19 cellular contexts compared by ENCODE assay signal in the genomic region with DNA sequence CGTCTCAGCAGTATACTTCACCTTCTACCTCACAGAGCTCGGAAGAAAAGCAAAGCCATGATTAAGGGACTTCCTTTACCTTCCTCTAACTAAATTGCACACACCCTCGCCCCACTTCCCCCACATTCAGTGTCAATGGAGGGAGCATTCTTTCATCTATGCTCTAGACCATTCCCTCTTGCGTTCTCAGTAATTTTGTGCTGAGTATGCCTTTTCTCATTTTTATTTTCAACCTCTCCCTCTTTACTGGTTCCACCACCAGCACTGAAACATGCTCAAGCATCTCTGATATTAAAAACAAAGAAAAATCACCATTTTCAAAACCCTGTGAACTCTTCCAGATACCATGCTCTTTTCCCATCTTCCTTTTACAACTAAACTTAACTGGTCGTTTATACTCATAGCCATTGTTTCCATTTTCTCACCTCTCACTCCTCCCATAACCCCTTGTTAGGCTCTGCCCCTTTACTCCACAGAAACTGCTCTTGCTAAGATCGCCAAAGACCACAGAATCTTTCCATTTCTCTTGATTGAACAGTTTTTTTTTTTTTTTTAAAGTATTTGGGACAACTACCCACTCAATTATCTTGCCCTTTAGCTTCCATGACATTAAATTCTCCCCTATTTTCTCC. TPM values are rescaled to one million over a fixed set of nuclear protein-coding genes. Genes with fewer than 3 reads are reported as not detected.
A peak's percentile ranks its signal among the peaks of the same experiment; 100 is the strongest.
DNase-seq lines count a peak whose midpoint lies in the region; ATAC-seq, FAIRE-seq and TF ChIP-seq lines count a peak whose summit lies in the region.
"Had no signal": no experiment of that assay in that cellular context is flagged by ENCODE, and none has a peak within 500 bp of the region (broad histone marks: within the 10 kb centered on the region; RNA-seq: fewer than 3 reads in every experiment).

No MANE protein-coding gene starts in this region.

- TF ChIP-seq POLR2A in A549 (IDR thresholded peaks at IDR 0.05; ENCODE audit: low read length) (no peak), K562 (conservative IDR thresholded peaks at IDR 0.05) (no peak)

- TF ChIP-seq EP300 in A549 (IDR thresholded peaks at IDR 0.05) (no peak), K562 (IDR thresholded peaks at IDR 0.05; ENCODE audit: low read length) (no peak)

- no peak overlapping the region for H3K9ac ChIP-seq in K562 (ENCODE audit: insufficient read depth in 1 of 2, low read depth in 2 of 2, low read length in 2 of 2)
- H3K9ac ChIP-seq: BLaER1 had no signal

- no peak for DNase-seq in activated CD4-positive, alpha-beta T cell treated with anti-CD3 and anti-CD28 coated beads for 36 hours
- no peak for DNase-seq in activated CD4-positive, alpha-beta T cell treated with anti-CD3 and anti-CD28 coated beads, Interleukin-2, amount 10 ng/mL, durations not matched to agents 7 days and 5 days
- no peak for DNase-seq in A549 (ENCODE audit: low read depth in 1 of 2, low spot score in 1 of 2)
- no peak for DNase-seq in K562 (ENCODE audit: extremely low read depth in 1 of 4, low spot score in 3 of 4)
- DNase-seq in dermis blood vessel endothelial cell: no peak
- no peak for DNase-seq in Calu3
- DNase-seq in SHP77 treated with DMSO at 0.1 percent for 48 hours (lab: John Stamatoyannopoulos, UW): no peak
- DNase-seq: CD4-positive, alpha-beta memory T cell; DMS79 treated with DMSO at 0.1 percent for 48 hours; GF-D8 had no signal

- no peaks in the 10 kb centered on the region for H3K27me3 Mint-ChIP-seq in activated CD4-positive, alpha-beta T cell treated with anti-CD3 and anti-CD28 coated beads for 36 hours
- no peaks in the 10 kb centered on the region for H3K27me3 Mint-ChIP-seq in activated CD4-positive, alpha-beta T cell treated with anti-CD3 and anti-CD28 coated beads, Interleukin-2, amount 10 ng/mL, durations not matched to agents 7 days and 5 days
- no peaks in the 10 kb centered on the region for H3K27me3 Mint-ChIP-seq in Calu3 (ENCODE audit: unreplicated experiment)
- H3K27me3 Mint-ChIP-seq: CD4-positive, alpha-beta memory T cell had no signal

- WGBS in A549 (ENCODE audit: missing lambda C conversion rate): 91% methylated on average over 6 of the region's 6 CpGs
- 85% methylated on average over 6 of the region's 6 CpGs for WGBS in K562 (ENCODE audit: insufficient coverage, low coverage, missing lambda C conversion rate)

- no peak overlapping the region for H2AFZ ChIP-seq in K562 (ENCODE audit: low read depth, low read length)

- H3K27ac Mint-ChIP-seq in activated CD4-positive, alpha-beta T cell treated with anti-CD3 and anti-CD28 coated beads for 36 hours: no peak overlapping the region
- no peak overlapping the region for H3K27ac Mint-ChIP-seq in activated CD4-positive, alpha-beta T cell treated with anti-CD3 and anti-CD28 coated beads, Interleukin-2, amount 10 ng/mL, durations not matched to agents 7 days and 5 days
- no peak overlapping the region for H3K27ac Mint-ChIP-seq in Calu3 (ENCODE audit: unreplicated experiment)
- H3K27ac Mint-ChIP-seq: CD14-positive monocyte; CD4-positive, alpha-beta memory T cell had no signal

- BruUV-seq in K562 (replicated peaks; lab: Mats Ljungman, UMichigan) (no TSS peak), Calu3 (replicated peaks; lab: Mats Ljungman, UMichigan) (no TSS peak)

- H3K27me3 ChIP-seq in K562 (ENCODE audit: control insufficient read depth in 2 of 2, insufficient read depth in 2 of 2, low read length in 2 of 2) (no peaks in the 10 kb centered on the region), neutrophil (no peaks in the 10 kb centered on the region)
- H3K27me3 ChIP-seq: BLaER1 had no signal

- peaks cover 28% of the 10 kb centered on the region for H3K36me3 Mint-ChIP-seq in activated CD4-positive, alpha-beta T cell treated with anti-CD3 and anti-CD28 coated beads for 36 hours (ENCODE audit: low read depth)
- H3K36me3 Mint-ChIP-seq in activated CD4-positive, alpha-beta T cell treated with anti-CD3 and anti-CD28 coated beads, Interleukin-2, amount 10 ng/mL, durations not matched to agents 7 days and 5 days (ENCODE audit: low read depth): peaks cover 30% of the 10 kb centered on the region
- peaks cover 5% of the 10 kb centered on the region for H3K36me3 Mint-ChIP-seq in Calu3 (ENCODE audit: insufficient read depth, unreplicated experiment)

- no peaks in the 10 kb centered on the region for H3K9me3 Mint-ChIP-seq in activated CD4-positive, alpha-beta T cell treated with anti-CD3 and anti-CD28 coated beads for 36 hours (ENCODE audit: low read depth)
- H3K9me3 Mint-ChIP-seq in activated CD4-positive, alpha-beta T cell treated with anti-CD3 and anti-CD28 coated beads, Interleukin-2, amount 10 ng/mL, durations not matched to agents 7 days and 5 days: no peaks in the 10 kb centered on the region
- H3K9me3 Mint-ChIP-seq in Calu3 (ENCODE audit: low read depth, unreplicated experiment): no peaks in the 10 kb centered on the region
- H3K9me3 Mint-ChIP-seq: CD14-positive monocyte; CD4-positive, alpha-beta memory T cell had no signal

- no peak overlapping the region for H3K4me3 Mint-ChIP-seq in activated CD4-positive, alpha-beta T cell treated with anti-CD3 and anti-CD28 coated beads for 36 hours
- no peak overlapping the region for H3K4me3 Mint-ChIP-seq in activated CD4-positive, alpha-beta T cell treated with anti-CD3 and anti-CD28 coated beads, Interleukin-2, amount 10 ng/mL, durations not matched to agents 7 days and 5 days
- no peak overlapping the region for H3K4me3 Mint-ChIP-seq in Calu3 (ENCODE audit: low read depth, unreplicated experiment)
- H3K4me3 Mint-ChIP-seq: CD14-positive monocyte; CD4-positive, alpha-beta memory T cell had no signal

- TF ChIP-seq RAD21 in A549 (conservative IDR thresholded peaks at IDR 0.05 in 1 of 2, IDR thresholded peaks at IDR 0.05 in 1 of 2): no peak
- TF ChIP-seq RAD21 in K562 (CRISPR knock-in tag; conservative IDR thresholded peaks at IDR 0.05 in 1 of 2, IDR thresholded peaks at IDR 0.05 in 1 of 2): no peak

- CTCF ChIA-PET in activated CD4-positive, alpha-beta T cell treated with anti-CD3 and anti-CD28 coated beads for 36 hours (lab: Charles Lee): interaction anchor here (0.7 kb wide), 1 partner anchor 92 kb away, joined by 3 read pairs; no protein-coding TSS in a partner anchor
- CTCF ChIA-PET in activated CD4-positive, alpha-beta T cell treated with anti-CD3 and anti-CD28 coated beads, Interleukin-2, amount 10 ng/mL, durations not matched to agents 7 days and 5 days (lab: Charles Lee): interaction anchor here (0.5 to 0.7 kb wide), 2 partner anchors 577 to 1169 kb away, joined by 3 read pairs; no protein-coding TSS in a partner anchor
- CTCF ChIA-PET in A549 (lab: Yijun Ruan, JAX): no interaction called here
- CTCF ChIA-PET in K562 (lab: Yijun Ruan, JAX; ENCODE audit: low intra/inter-chr PET ratio): no interaction called here
- CTCF ChIA-PET in Calu3 (lab: Charles Lee): no interaction called here

- in situ Hi-C loops in K562 (cut with MboI): no loop called here

- H4K20me1 ChIP-seq in K562 (replicated peaks; ENCODE audit: control insufficient read depth, insufficient read depth, low read length): no peaks in the 10 kb centered on the region

- no peaks in the 10 kb centered on the region for H3K9me1 ChIP-seq in K562 (ENCODE audit: control insufficient read depth, insufficient read depth, low read length)

- no peaks in the 10 kb centered on the region for H3K79me2 ChIP-seq in K562 (ENCODE audit: control insufficient read depth, insufficient read depth, low read length)

- no peak for TF ChIP-seq CTCF in A549 (IDR thresholded peaks at IDR 0.05)
- no peak for TF ChIP-seq CTCF in K562 (IDR thresholded peaks at IDR 0.05 in 2 of 3, conservative IDR thresholded peaks at IDR 0.05 in 1 of 3; ENCODE audit: insufficient read depth in 2 of 3, low read depth in 1 of 3, low read length in 3 of 3)
- no peak for TF ChIP-seq CTCF in neutrophil (IDR thresholded peaks at IDR 0.05)
- no peak for TF ChIP-seq CTCF in Calu3 (IDR thresholded peaks at IDR 0.05; ENCODE audit: unreplicated experiment)

- POLR2A ChIA-PET in activated CD4-positive, alpha-beta T cell treated with anti-CD3 and anti-CD28 coated beads for 36 hours (lab: Charles Lee): no interaction called here
- POLR2A ChIA-PET in activated CD4-positive, alpha-beta T cell treated with anti-CD3 and anti-CD28 coated beads, Interleukin-2, amount 10 ng/mL, durations not matched to agents 7 days and 5 days (lab: Charles Lee): no interaction called here
- POLR2A ChIA-PET in A549 (lab: Yijun Ruan, JAX) (no interaction called here), K562 (lab: Yijun Ruan, JAX) (no interaction called here)

- H3K36me3 ChIP-seq in K562 (ENCODE audit: control insufficient read depth, insufficient read depth, low read length): peaks cover 82% of the 10 kb centered on the region
- H3K36me3 ChIP-seq in neutrophil: peaks cover 75% of the 10 kb centered on the region

- H3K9me3 ChIP-seq in A549 (no peaks in the 10 kb centered on the region), K562 (replicated peaks; ENCODE audit: control insufficient read depth, insufficient read depth, low read depth, low read length) (no peaks in the 10 kb centered on the region), neutrophil (no peaks in the 10 kb centered on the region)
- H3K9me3 ChIP-seq: BLaER1, HAP-1 had no signal

- H3K4me2 ChIP-seq in A549 (no peak overlapping the region), K562 (ENCODE audit: insufficient read depth, low read length) (no peak overlapping the region)
- H3K4me2 ChIP-seq: BLaER1 had no signal

- H3K4me3 ChIP-seq in A549 (no peak overlapping the region), K562 (no peak overlapping the region), neutrophil (ENCODE audit: low read depth in 1 of 2, low read length in 1 of 2) (no peak overlapping the region)
- H3K4me3 ChIP-seq: BLaER1, HAP-1 had no signal

- H3K4me1 Mint-ChIP-seq in activated CD4-positive, alpha-beta T cell treated with anti-CD3 and anti-CD28 coated beads for 36 hours: no peaks in the 10 kb centered on the region
- H3K4me1 Mint-ChIP-seq in activated CD4-positive, alpha-beta T cell treated with anti-CD3 and anti-CD28 coated beads, Interleukin-2, amount 10 ng/mL, durations not matched to agents 7 days and 5 days: no peaks in the 10 kb centered on the region
- no peaks in the 10 kb centered on the region for H3K4me1 Mint-ChIP-seq in Calu3 (ENCODE audit: low read depth, unreplicated experiment)
- H3K4me1 Mint-ChIP-seq: CD4-positive, alpha-beta memory T cell had no signal

- intact Hi-C loops in activated CD4-positive, alpha-beta T cell treated with anti-CD3 and anti-CD28 coated beads for 36 hours (cut with DNase I, micrococcal nuclease): no loop called here
- intact Hi-C loops in K562 (cut with micrococcal nuclease) (no loop called here), Calu3 (cut with micrococcal nuclease; ENCODE audit: unreplicated experiment) (no loop called here)

- H3K27ac ChIP-seq in A549 (no peak overlapping the region), K562 (ENCODE audit: extremely low read depth, low read depth, low read length) (no peak overlapping the region), neutrophil (peak overlapping the region; percentile 51)
- H3K27ac ChIP-seq: 22Rv1, BLaER1 had no signal

- H3K4me1 ChIP-seq in A549 (no peaks in the 10 kb centered on the region), K562 (replicated peaks in 1 of 2; ENCODE audit: control insufficient read depth in 2 of 2, insufficient read depth in 2 of 2, low read length in 2 of 2) (no peaks in the 10 kb centered on the region), neutrophil (ENCODE audit: control insufficient read depth in 1 of 2, insufficient read depth in 1 of 2, low read depth in 1 of 2, low read length in 1 of 2) (peaks cover 24% of the 10 kb centered on the region in 2 experiments)
- H3K4me1 ChIP-seq: BLaER1 had no signal

- FAIRE-seq in A549 (lab: Jason Lieb, UNC) (no peak), K562 (lab: Jason Lieb, UNC) (no peak)

- ATAC-seq in activated CD4-positive, alpha-beta T cell treated with anti-CD3 and anti-CD28 coated beads for 36 hours: peak; percentile 42
- ATAC-seq in A549: no peak
- no peak for ATAC-seq in K562

RNA-seq across cellular contexts. Expression of a gene that starts 32.4 kb away (rescaled TPM):
- total RNA-seq in activated CD4-positive, alpha-beta T cell treated with anti-CD3 and anti-CD28 coated beads for 36 hours: not detected
- not detected for total RNA-seq in activated CD4-positive, alpha-beta T cell treated with anti-CD3 and anti-CD28 coated beads, Interleukin-2, amount 10 ng/mL, durations not matched to agents 7 days and 5 days
- polyA plus RNA-seq in A549 (2011; rRNA removed): 0.04 TPM in 1 of 2 replicates, not detected in the other
- polyA plus RNA-seq in A549 (2012; cell fraction: cytosol; rRNA removed): not detected in 2 replicates
- polyA plus RNA-seq in A549 (2012; cell fraction: nucleus; rRNA removed): not detected in 2 replicates
- 0.09 TPM in 1 of 3 replicates, not detected in the others for polyA plus RNA-seq in A549 (2017; fragmentation: RNase III; extraction: RNeasy Plus Mini Kit Qiagen cat#74134 plus additional on column Dnase treatment)
- polyA minus RNA-seq in A549 (2011; rRNA and poly(A)+ RNA removed): not detected in 2 replicates
- total RNA-seq in K562 (2011; cell fraction: chromatin; rRNA removed; ENCODE audit: low replicate concordance): not detected in 2 replicates
- total RNA-seq in K562 (2011; cell fraction: nucleolus; rRNA removed): not detected in 2 replicates
- total RNA-seq in K562 (2011; cell fraction: nucleoplasm; rRNA removed): not detected in 2 replicates
- not detected in 2 replicates for total RNA-seq in K562 (2014; rRNA removed)
- total RNA-seq in K562 (2014; rRNA removed; fragmentation: Illumina TruSeq; extraction: Trizol): not detected in 2 replicates
- total RNA-seq in K562 (2015; rRNA removed; fragmentation: Illumina TruSeq; extraction: Trizol): not detected in 2 replicates
- total RNA-seq in K562 (2021): not detected in 2 replicates
- polyA plus RNA-seq in K562 (2011; rRNA removed): not detected in 2 replicates
- not detected in 2 replicates for polyA plus RNA-seq in K562 (2011; cell fraction: cytosol; rRNA removed)
- polyA plus RNA-seq in K562 (2011; cell fraction: nucleus; rRNA removed): not detected in 2 replicates
- not detected in 2 replicates for polyA plus RNA-seq in K562 (2012)
- polyA plus RNA-seq in K562 (2014; fragmentation: Illumina TruSeq; extraction: Trizol): not detected in 2 replicates
- polyA plus RNA-seq in K562 (2014; fragmentation: Nextera tagmentation; extraction: Ambion mirVana): not detected
- not detected in 2 replicates for polyA plus RNA-seq in K562 (2014; rRNA removed)
- not detected in 2 replicates for polyA minus RNA-seq in K562 (2011; rRNA and poly(A)+ RNA removed)
- polyA minus RNA-seq in K562 (2011; cell fraction: cytosol; rRNA and poly(A)+ RNA removed): not detected in 2 replicates
- not detected in 2 replicates for polyA minus RNA-seq in K562 (2011; cell fraction: nucleus; rRNA and poly(A)+ RNA removed)
- total RNA-seq in dermis blood vessel endothelial cell: 0.09 TPM in 1 of 2 replicates, not detected in the other
- not detected in 2 replicates for total RNA-seq in Calu3 (2022)
- total RNA-seq: A673; CD4-positive, alpha-beta memory T cell; H4; HT-29 had no signal
- polyA plus RNA-seq: AG04450; CD14-positive monocyte; CD4-positive, alpha-beta memory T cell had no signal

Comparison
In these comparisons a context has a peak if more than half of its experiments do, and no peak if none do; other contexts are left out.
1. CTCF ChIA-PET loops: an anchor here in activated CD4-positive, alpha-beta T cell treated with anti-CD3 and anti-CD28 coated beads for 36 hours (0.7 kb wide) and activated CD4-positive, alpha-beta T cell treated with anti-CD3 and anti-CD28 coated beads, Interleukin-2, amount 10 ng/mL, durations not matched to agents 7 days and 5 days (0.5 to 0.7 kb wide); none called in A549, K562 and Calu3.